14 cellular contexts compared by ENCODE assay signal in the genomic region with DNA sequence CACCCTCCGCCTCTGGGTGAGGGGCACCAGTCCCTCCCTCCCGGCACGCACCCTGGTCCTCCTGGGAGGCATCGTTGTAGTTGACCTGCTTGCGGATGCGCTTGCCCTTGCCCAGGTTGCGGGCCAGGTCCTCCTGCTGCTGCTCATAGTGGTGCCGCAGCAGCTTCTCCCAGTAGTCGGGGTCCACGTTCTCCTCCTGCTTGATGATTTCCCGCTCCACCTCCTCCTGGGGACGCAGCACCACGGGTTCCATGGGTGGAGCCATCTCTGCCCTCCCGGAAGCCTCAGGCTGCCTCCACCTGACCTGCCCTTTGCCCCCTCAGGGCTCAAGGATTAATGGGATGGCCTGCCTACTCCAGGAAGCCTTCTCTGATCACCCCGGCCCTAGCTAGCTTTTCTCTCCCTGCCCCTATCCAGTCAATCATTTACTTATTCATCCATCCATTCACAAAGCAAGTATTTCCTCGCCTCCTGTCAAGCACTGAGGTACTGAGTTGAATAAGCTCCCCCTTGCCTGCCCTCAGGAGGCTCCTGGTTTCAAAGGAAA.
"Had no signal": no experiment of that assay in that cellular context is flagged by ENCODE, and none has a peak within 500 bp of the region (broad histone marks: within the 10 kb centered on the region; RNA-seq: fewer than 3 reads in every experiment).

No MANE protein-coding gene starts in this region.

- H3K36me3 Mint-ChIP-seq: stimulated activated effector memory CD8-positive, alpha-beta T cell treated with anti-CD3 and anti-CD28 coated beads, Interleukin-12 subunit alpha, Interleukin-12 subunit beta, amount 100 ng/mL, for 72 hours had no signal

- H3K4me3 ChIP-seq: adrenal gland, prostate gland, SJCRH30, thoracic aorta had no signal

- H3K27me3 ChIP-seq: adrenal gland had no signal

- H3K27ac ChIP-seq: adrenal gland, epithelial cell of prostate, prostate gland, SJCRH30, thoracic aorta had no signal

- H3K9me3 ChIP-seq: adrenal gland, prostate gland, SJCRH30, thoracic aorta had no signal

- H3K27ac Mint-ChIP-seq: activated CD4-positive, alpha-beta T cell treated with anti-CD3 and anti-CD28 coated beads, Interleukin-2, amount 10 ng/mL, durations not matched to agents 7 days and 5 days; nephron had no signal

- H3K4me1 ChIP-seq: prostate gland, SJCRH30 had no signal

- ATAC-seq: left lobe of liver had no signal

- DNase-seq: activated CD4-positive, alpha-beta T cell treated with anti-CD3 and anti-CD28 coated beads, Interleukin-2, amount 10 ng/mL, durations not matched to agents 7 days and 5 days; activated CD4-positive, CD25-positive, alpha-beta regulatory T cell; activated CD8-positive, alpha-beta memory T cell treated with anti-CD3 and anti-CD28 coated beads, Interleukin-2, amount 50 U/mL, for 48 hours; adrenal gland; foreskin melanocyte; head of caudate nucleus; mesenchymal stem cell; SJCRH30 had no signal

- H3K4me3 Mint-ChIP-seq: activated CD4-positive, alpha-beta T cell treated with anti-CD3 and anti-CD28 coated beads, Interleukin-2, amount 10 ng/mL, durations not matched to agents 7 days and 5 days; nephron had no signal

- H3K36me3 ChIP-seq: adrenal gland, prostate gland, SJCRH30, thoracic aorta had no signal

- H3K9me3 Mint-ChIP-seq: activated CD4-positive, alpha-beta T cell treated with anti-CD3 and anti-CD28 coated beads, Interleukin-2, amount 10 ng/mL, durations not matched to agents 7 days and 5 days; nephron; stimulated activated effector memory CD8-positive, alpha-beta T cell treated with anti-CD3 and anti-CD28 coated beads, Interleukin-12 subunit alpha, Interleukin-12 subunit beta, amount 100 ng/mL, for 72 hours had no signal

- H3K4me1 Mint-ChIP-seq: nephron had no signal

- H3K27me3 Mint-ChIP-seq: activated CD4-positive, alpha-beta T cell treated with anti-CD3 and anti-CD28 coated beads, Interleukin-2, amount 10 ng/mL, durations not matched to agents 7 days and 5 days had no signal
